ENCODE assay signal across 1 cellular context in the genomic region with DNA sequence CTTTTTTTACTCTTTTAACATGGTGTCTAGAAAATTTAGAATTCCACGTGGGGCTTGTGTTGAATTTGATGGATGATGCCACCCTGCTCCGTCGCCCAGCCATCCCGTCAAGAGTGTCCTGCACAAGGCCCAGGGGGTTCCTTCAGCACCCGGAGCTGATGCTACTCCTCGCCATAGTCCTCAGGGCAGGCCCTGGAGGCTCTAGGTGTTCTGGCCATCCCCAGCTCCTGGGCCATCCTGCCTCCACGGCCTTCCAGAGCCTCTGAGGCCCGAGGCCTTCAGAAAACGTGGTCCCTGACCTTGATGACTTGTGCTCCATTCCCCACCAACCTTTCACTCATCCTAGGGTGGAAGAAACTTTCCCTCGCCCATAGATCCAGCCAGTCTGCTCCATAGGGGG.
TF ChIP-seq lines count a peak whose summit lies in the region.

No MANE protein-coding gene starts in this region.

TF ChIP-seq in HCT116, 20 proteins besides CTCF, POLR2A, EP300 and RAD21 (continued from another document):
- TF ChIP-seq TCF7L2 (IDR thresholded peaks at IDR 0.05; ENCODE audit: borderline replicate concordance, extremely low read depth, insufficient read depth, insufficient read length) (no peak), EGR1 (IDR thresholded peaks at IDR 0.05; ENCODE audit: low read depth) (no peak), ELF1 (IDR thresholded peaks at IDR 0.05; ENCODE audit: borderline replicate concordance, low read depth) (no peak), ZFX (IDR thresholded peaks at IDR 0.05) (no peak), CEBPB (IDR thresholded peaks at IDR 0.05; ENCODE audit: low read depth) (no peak), SP1 (IDR thresholded peaks at IDR 0.05; ENCODE audit: low read depth) (no peak), SRF (IDR thresholded peaks at IDR 0.05; ENCODE audit: low read depth) (no peak), EZH2phosphoT487 (IDR thresholded peaks at IDR 0.05; ENCODE audit: borderline replicate concordance) (no peak), ATF3 (IDR thresholded peaks at IDR 0.05) (no peak), JUND (IDR thresholded peaks at IDR 0.05) (no peak), ZNF274 (IDR thresholded peaks at IDR 0.05; ENCODE audit: low read depth, low read length) (no peak)
- TF ChIP-seq, protein P1, sequence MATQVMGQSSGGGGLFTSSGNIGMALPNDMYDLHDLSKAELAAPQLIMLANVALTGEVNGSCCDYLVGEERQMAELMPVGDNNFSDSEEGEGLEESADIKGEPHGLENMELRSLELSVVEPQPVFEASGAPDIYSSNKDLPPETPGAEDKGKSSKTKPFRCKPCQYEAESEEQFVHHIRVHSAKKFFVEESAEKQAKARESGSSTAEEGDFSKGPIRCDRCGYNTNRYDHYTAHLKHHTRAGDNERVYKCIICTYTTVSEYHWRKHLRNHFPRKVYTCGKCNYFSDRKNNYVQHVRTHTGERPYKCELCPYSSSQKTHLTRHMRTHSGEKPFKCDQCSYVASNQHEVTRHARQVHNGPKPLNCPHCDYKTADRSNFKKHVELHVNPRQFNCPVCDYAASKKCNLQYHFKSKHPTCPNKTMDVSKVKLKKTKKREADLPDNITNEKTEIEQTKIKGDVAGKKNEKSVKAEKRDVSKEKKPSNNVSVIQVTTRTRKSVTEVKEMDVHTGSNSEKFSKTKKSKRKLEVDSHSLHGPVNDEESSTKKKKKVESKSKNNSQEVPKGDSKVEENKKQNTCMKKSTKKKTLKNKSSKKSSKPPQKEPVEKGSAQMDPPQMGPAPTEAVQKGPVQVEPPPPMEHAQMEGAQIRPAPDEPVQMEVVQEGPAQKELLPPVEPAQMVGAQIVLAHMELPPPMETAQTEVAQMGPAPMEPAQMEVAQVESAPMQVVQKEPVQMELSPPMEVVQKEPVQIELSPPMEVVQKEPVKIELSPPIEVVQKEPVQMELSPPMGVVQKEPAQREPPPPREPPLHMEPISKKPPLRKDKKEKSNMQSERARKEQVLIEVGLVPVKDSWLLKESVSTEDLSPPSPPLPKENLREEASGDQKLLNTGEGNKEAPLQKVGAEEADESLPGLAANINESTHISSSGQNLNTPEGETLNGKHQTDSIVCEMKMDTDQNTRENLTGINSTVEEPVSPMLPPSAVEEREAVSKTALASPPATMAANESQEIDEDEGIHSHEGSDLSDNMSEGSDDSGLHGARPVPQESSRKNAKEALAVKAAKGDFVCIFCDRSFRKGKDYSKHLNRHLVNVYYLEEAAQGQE (IDR thresholded peaks at IDR 0.05; ENCODE audit: low read depth), result no peak
